ENCODE assay signal across 8 cellular contexts in the genomic region with DNA sequence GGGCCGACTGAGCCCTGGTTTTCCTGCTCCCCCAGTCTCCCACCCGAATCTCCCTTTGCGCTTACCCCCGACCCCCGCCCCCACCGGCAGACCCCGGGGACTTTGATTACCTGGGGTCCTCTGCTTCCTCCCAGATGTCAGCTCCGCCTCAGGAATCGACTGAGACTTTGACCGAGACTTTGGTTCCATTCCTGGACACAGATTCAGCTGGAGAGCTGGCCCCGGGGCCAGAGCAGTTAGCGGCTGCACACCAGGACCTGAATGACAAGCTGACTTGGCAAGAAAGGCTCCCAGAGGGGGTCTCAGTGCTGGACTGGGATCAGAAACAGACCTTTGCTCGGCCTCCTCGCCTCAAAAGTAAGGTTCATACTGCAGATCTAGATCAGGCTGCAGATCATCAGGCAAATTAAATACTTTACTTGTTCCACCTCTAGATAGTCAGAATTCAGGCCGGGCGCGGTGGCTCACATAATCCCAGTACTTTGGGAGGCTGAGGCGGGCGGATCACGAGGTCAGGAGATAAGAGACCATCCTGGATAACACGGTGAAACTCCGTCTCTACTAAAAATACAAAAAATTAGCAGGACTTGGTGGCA.
A peak's percentile ranks its signal among the peaks of the same experiment; 100 is the strongest.
DNase-seq lines count a peak whose midpoint lies in the region; ATAC-seq and TF ChIP-seq lines count a peak whose summit lies in the region.

No MANE protein-coding gene starts in this region.

- ATAC-seq in natural killer cell treated with Interleukin-12 subunit alpha and Interleukin-12 subunit beta and Interleukin-15 and Interleukin-18, amount 100 ng/mL, for 72 hours = no peak

- peak overlapping the region; percentile 79 for H2AFZ ChIP-seq in smooth muscle cell (ENCODE audit: low read depth)

- TF ChIP-seq CTCF in cardiac fibroblast (IDR thresholded peaks at IDR 0.05; ENCODE audit: low read depth, low read length) = no peak
- no peak for TF ChIP-seq CTCF in kidney epithelial cell (IDR thresholded peaks at IDR 0.05; ENCODE audit: insufficient read depth, low read length, poor library complexity, severe bottlenecking)
- TF ChIP-seq CTCF in smooth muscle cell (IDR thresholded peaks at IDR 0.05; ENCODE audit: borderline replicate concordance, insufficient read depth, poor library complexity, severe bottlenecking) = no peak

- H3K9ac ChIP-seq in HUES6 (ENCODE audit: low read length) (no peak overlapping the region), smooth muscle cell (ENCODE audit: low read depth) (no peak overlapping the region)

- H3K27ac ChIP-seq in HUES6 (ENCODE audit: low read depth, low read length) (no peak overlapping the region), smooth muscle cell (ENCODE audit: low read depth) (no peak overlapping the region)

- H3K27me3 Mint-ChIP-seq in natural killer cell treated with Interleukin-12 subunit alpha and Interleukin-12 subunit beta and Interleukin-15 and Interleukin-18, amount 100 ng/mL, for 72 hours = peaks cover 8 to 15% of the 10 kb centered on the region in 2 donors

- H3K27me3 ChIP-seq in HUES6 (ENCODE audit: control insufficient read depth, insufficient read depth, low read length) = peaks cover 23% of the 10 kb centered on the region
- H3K27me3 ChIP-seq in kidney epithelial cell (ENCODE audit: control insufficient read depth, insufficient read depth, low read length) = peaks cover 11% of the 10 kb centered on the region
- H3K27me3 ChIP-seq in smooth muscle cell (ENCODE audit: low read depth) = peaks cover 18% of the 10 kb centered on the region

- DNase-seq in cardiac fibroblast (ENCODE audit: low read depth in 2 of 2) = no peak
- no peak for DNase-seq in kidney epithelial cell (ENCODE audit: low read depth)
- no peak for DNase-seq in smooth muscle cell (lab: John Stamatoyannopoulos, UW; ENCODE audit: unreplicated experiment)
- DNase-seq in epidermal melanocyte (ENCODE audit: insufficient read length, low spot score) = no peak
- DNase-seq in natural killer cell treated with Interleukin-12 subunit alpha and Interleukin-12 subunit beta and Interleukin-15 and Interleukin-18, amount 100 ng/mL, for 72 hours (ENCODE audit: low spot score) = no peak
- DNase-seq in NOMO-1 treated with DMSO at 0.1 percent for 48 hours (lab: John Stamatoyannopoulos, UW; ENCODE audit: unreplicated experiment) = no peak
- no peak for DNase-seq in COLO668 (lab: John Stamatoyannopoulos, UW; ENCODE audit: unreplicated experiment)

- H3K4me3 ChIP-seq in HUES6 (ENCODE audit: low read depth, low read length) (peak overlapping the region; percentile 54), cardiac fibroblast (replicated peaks in 1 of 2; ENCODE audit: low read depth in 2 of 2, low read length in 2 of 2) (peak overlapping the region; percentile 2 to 21), kidney epithelial cell (ENCODE audit: low read depth, low read length) (peak overlapping the region; percentile 12), smooth muscle cell (peak overlapping the region; percentile 49)

- no peaks in the 10 kb centered on the region for H3K36me3 ChIP-seq in HUES6 (ENCODE audit: control insufficient read depth, insufficient read depth, low read length)
- no peaks in the 10 kb centered on the region for H3K36me3 ChIP-seq in kidney epithelial cell (ENCODE audit: control insufficient read depth, insufficient read depth, low read length)
- no peaks in the 10 kb centered on the region for H3K36me3 ChIP-seq in smooth muscle cell (ENCODE audit: low read depth)

- H4K20me1 ChIP-seq in smooth muscle cell (ENCODE audit: low read depth) = no peaks in the 10 kb centered on the region

- H3K4me2 ChIP-seq in smooth muscle cell = peak overlapping the region; percentile 86

- H3K9me3 ChIP-seq in HUES6 (ENCODE audit: control insufficient read depth, insufficient read depth, low read depth, low read length) (no peaks in the 10 kb centered on the region), smooth muscle cell (replicated peaks; ENCODE audit: low read depth) (no peaks in the 10 kb centered on the region)

- 45% methylated on average over 21 of the region's 22 CpGs for WGBS in smooth muscle cell (ENCODE audit: low lambda C conversion rate)

- no peaks in the 10 kb centered on the region for H3K79me2 ChIP-seq in smooth muscle cell (ENCODE audit: low read depth)

- no peak overlapping the region for H3K4me3 Mint-ChIP-seq in natural killer cell treated with Interleukin-12 subunit alpha and Interleukin-12 subunit beta and Interleukin-15 and Interleukin-18, amount 100 ng/mL, for 72 hours

- peaks cover 0 to 3% of the 10 kb centered on the region in 2 donors for H3K4me1 Mint-ChIP-seq in natural killer cell treated with Interleukin-12 subunit alpha and Interleukin-12 subunit beta and Interleukin-15 and Interleukin-18, amount 100 ng/mL, for 72 hours (ENCODE audit: low read depth in 2 of 2)

- H3F3A ChIP-seq in smooth muscle cell (ENCODE audit: low read depth) = no peaks in the 10 kb centered on the region

- H3K27ac Mint-ChIP-seq in natural killer cell treated with Interleukin-12 subunit alpha and Interleukin-12 subunit beta and Interleukin-15 and Interleukin-18, amount 100 ng/mL, for 72 hours = no peak overlapping the region

- no peaks in the 10 kb centered on the region for H3K9me3 Mint-ChIP-seq in natural killer cell treated with Interleukin-12 subunit alpha and Interleukin-12 subunit beta and Interleukin-15 and Interleukin-18, amount 100 ng/mL, for 72 hours

- H3K4me1 ChIP-seq in HUES6 (ENCODE audit: control insufficient read depth, insufficient read depth, low read length) = no peaks in the 10 kb centered on the region; the same call in 1 of the 2 replicates
- peaks cover 4% of the 10 kb centered on the region for H3K4me1 ChIP-seq in smooth muscle cell (ENCODE audit: low read depth)

- H3K36me3 Mint-ChIP-seq in natural killer cell treated with Interleukin-12 subunit alpha and Interleukin-12 subunit beta and Interleukin-15 and Interleukin-18, amount 100 ng/mL, for 72 hours = no peaks in the 10 kb centered on the region
